27 cellular contexts compared by ENCODE assay signal in the genomic region with DNA sequence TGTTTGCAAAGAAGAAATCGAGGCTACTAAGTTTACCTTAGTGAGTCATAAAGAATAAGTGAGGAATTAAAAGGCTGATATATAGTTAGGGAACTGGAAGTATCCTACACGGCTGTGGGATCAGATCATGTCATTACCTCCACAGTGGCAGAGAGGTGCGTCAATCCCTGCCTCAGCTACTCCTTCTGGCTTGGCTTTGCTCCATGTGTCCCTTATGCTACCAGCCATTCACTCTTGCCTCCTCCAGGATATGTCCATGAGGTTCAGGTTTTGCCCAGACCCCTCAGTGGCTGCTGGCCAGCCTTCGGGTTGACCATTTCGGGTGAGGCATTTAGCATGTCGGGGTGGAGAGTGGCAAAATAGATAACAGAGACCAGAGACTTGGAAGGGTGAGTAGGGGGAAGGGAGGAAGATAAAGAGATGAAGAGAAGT.
"Had no signal": no experiment of that assay in that cellular context is flagged by ENCODE, and none has a peak within 500 bp of the region (broad histone marks: within the 10 kb centered on the region; RNA-seq: fewer than 3 reads in every experiment).

No MANE protein-coding gene starts in this region.

- FAIRE-seq: astrocyte, urothelium cell line had no signal

- H3K27ac Mint-ChIP-seq: activated CD4-positive, alpha-beta memory T cell treated with anti-CD3 and anti-CD28 coated beads for 36 hours; activated CD4-positive, alpha-beta T cell treated with anti-CD3 and anti-CD28 coated beads, Interleukin-2, amount 10 ng/mL, durations not matched to agents 24 days and 14 days; activated naive CD4-positive, alpha-beta T cell treated with anti-CD3 and anti-CD28 coated beads, Interleukin-2, amount 10 ng/mL, durations not matched to agents 7 days and 5 days; activated naive CD8-positive, alpha-beta T cell treated with anti-CD3 and anti-CD28 coated beads, Interleukin-2, amount 10 ng/mL, durations not matched to agents 7 days and 5 days; activated T-cell treated with anti-CD3 and anti-CD28 coated beads, Interleukin-2, amount 50 U/mL, for 24 hours; dendritic cell treated with granulocyte-macrophage colony-stimulating factor and Interleukin-4, amounts not matched to agents 40 ng/mL and 50 ng/mL, for 4 days; naive thymus-derived CD4-positive, alpha-beta T cell; T-helper 2 cell treated with Interferon-gamma antibody and Interleukin-4, amounts not matched to agents 5 μg/mL and 100 μg/mL, for 36 hours had no signal

- H3K79me2 ChIP-seq: parathyroid adenoma had no signal

- H3K9me3 Mint-ChIP-seq: activated CD4-positive, alpha-beta memory T cell treated with anti-CD3 and anti-CD28 coated beads for 36 hours; activated CD4-positive, alpha-beta T cell treated with anti-CD3 and anti-CD28 coated beads, Interleukin-2, amount 10 ng/mL, durations not matched to agents 24 days and 14 days; activated T-cell treated with anti-CD3 and anti-CD28 coated beads, Interleukin-2, amount 50 U/mL, for 24 hours had no signal

- H3K4me1 Mint-ChIP-seq: activated CD4-positive, alpha-beta T cell treated with anti-CD3 and anti-CD28 coated beads, Interleukin-2, amount 10 ng/mL, durations not matched to agents 24 days and 14 days; activated naive CD4-positive, alpha-beta T cell treated with anti-CD3 and anti-CD28 coated beads, Interleukin-2, amount 10 ng/mL, durations not matched to agents 7 days and 5 days; activated naive CD8-positive, alpha-beta T cell treated with anti-CD3 and anti-CD28 coated beads, Interleukin-2, amount 10 ng/mL, durations not matched to agents 7 days and 5 days; naive thymus-derived CD4-positive, alpha-beta T cell had no signal

- H3K36me3 ChIP-seq: right atrium auricular region, spleen had no signal

- H3K9me3 ChIP-seq: esophagus squamous epithelium, suprapubic skin, tibial artery had no signal

- H3K27me3 ChIP-seq: esophagus squamous epithelium, right atrium auricular region, suprapubic skin, tibial artery had no signal

- DNase-seq: activated CD4-positive, alpha-beta memory T cell treated with anti-CD3 and anti-CD28 coated beads for 36 hours; activated CD4-positive, alpha-beta T cell treated with anti-CD3 and anti-CD28 coated beads, Interleukin-2, amount 10 ng/mL, durations not matched to agents 24 days and 14 days; activated CD4-positive, CD25-positive, alpha-beta regulatory T cell treated with anti-CD3 and anti-CD28 coated beads, Interleukin-2, amount 50 U/mL, for 72 hours; activated CD8-positive, alpha-beta memory T cell treated with anti-CD3 and anti-CD28 coated beads, Interleukin-2, amount 50 U/mL, for 4 hours; activated gamma-delta T cell; activated naive CD4-positive, alpha-beta T cell treated with anti-CD3 and anti-CD28 coated beads, Interleukin-2, amount 10 ng/mL, durations not matched to agents 7 days and 5 days; activated naive CD8-positive, alpha-beta T cell treated with anti-CD3 and anti-CD28 coated beads, Interleukin-2, amount 10 ng/mL, durations not matched to agents 7 days and 5 days; activated T-cell treated with anti-CD3 and anti-CD28 coated beads, Interleukin-2, amount 50 U/mL, for 24 hours; esophagus squamous epithelium; foreskin melanocyte; heart right ventricle; midbrain; naive thymus-derived CD4-positive, alpha-beta T cell; occipital lobe; psoas muscle; spleen; stimulated activated naive CD4-positive, alpha-beta T cell; T-helper 1 cell; tibial artery had no signal

- H3K4me3 ChIP-seq: esophagus squamous epithelium, heart right ventricle, psoas muscle, right atrium auricular region, spleen, suprapubic skin, tibial artery had no signal

- H2AFZ ChIP-seq: parathyroid adenoma had no signal

- H3K4me3 Mint-ChIP-seq: activated CD4-positive, alpha-beta memory T cell treated with anti-CD3 and anti-CD28 coated beads for 36 hours; activated CD4-positive, alpha-beta T cell treated with anti-CD3 and anti-CD28 coated beads, Interleukin-2, amount 10 ng/mL, durations not matched to agents 24 days and 14 days; activated naive CD4-positive, alpha-beta T cell treated with anti-CD3 and anti-CD28 coated beads, Interleukin-2, amount 10 ng/mL, durations not matched to agents 7 days and 5 days; activated naive CD8-positive, alpha-beta T cell treated with anti-CD3 and anti-CD28 coated beads, Interleukin-2, amount 10 ng/mL, durations not matched to agents 7 days and 5 days; activated T-cell treated with anti-CD3 and anti-CD28 coated beads, Interleukin-2, amount 50 U/mL, for 24 hours; dendritic cell treated with granulocyte-macrophage colony-stimulating factor and Interleukin-4, amounts not matched to agents 40 ng/mL and 50 ng/mL, for 4 days; naive thymus-derived CD4-positive, alpha-beta T cell; neural crest cell; T-helper 2 cell treated with Interferon-gamma antibody and Interleukin-4, amounts not matched to agents 5 μg/mL and 100 μg/mL, for 36 hours had no signal

- H3K36me3 Mint-ChIP-seq: activated CD4-positive, alpha-beta memory T cell treated with anti-CD3 and anti-CD28 coated beads for 36 hours; activated naive CD4-positive, alpha-beta T cell treated with anti-CD3 and anti-CD28 coated beads, Interleukin-2, amount 10 ng/mL, durations not matched to agents 7 days and 5 days; activated naive CD8-positive, alpha-beta T cell treated with anti-CD3 and anti-CD28 coated beads, Interleukin-2, amount 10 ng/mL, durations not matched to agents 7 days and 5 days; naive thymus-derived CD4-positive, alpha-beta T cell had no signal

- H3K27ac ChIP-seq: esophagus squamous epithelium, heart right ventricle, parathyroid adenoma, psoas muscle, right atrium auricular region, spleen, suprapubic skin, tibial artery had no signal

- ATAC-seq: naive thymus-derived CD4-positive, alpha-beta T cell had no signal

- H3K9ac ChIP-seq: parathyroid adenoma had no signal

- H3K4me1 ChIP-seq: esophagus squamous epithelium, parathyroid adenoma, spleen, suprapubic skin had no signal
